9 cellular contexts compared by ENCODE assay signal in the genomic region with DNA sequence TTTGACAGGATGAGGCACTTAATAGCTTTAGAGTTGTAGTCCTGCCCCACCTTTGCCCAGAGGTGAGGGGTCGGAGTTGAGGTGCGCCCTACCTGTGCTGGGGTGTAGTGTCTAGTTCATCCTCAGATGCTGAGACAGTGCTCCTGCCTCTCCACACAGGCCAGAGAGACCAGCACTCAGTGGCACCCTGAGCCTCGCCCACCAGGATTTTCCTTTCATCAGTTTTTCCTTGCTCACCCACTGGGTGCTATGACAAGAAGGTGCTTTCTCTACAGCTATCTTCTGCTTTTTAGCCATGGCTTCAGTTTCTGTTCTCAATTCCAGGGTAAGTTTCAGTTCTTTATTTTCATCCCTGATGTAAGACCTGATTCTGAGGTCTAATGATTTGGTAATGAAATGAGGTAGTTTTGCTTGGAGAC. TPM values are rescaled to one million over a fixed set of nuclear protein-coding genes. Genes with fewer than 3 reads are reported as not detected.
DNase-seq lines count a peak whose midpoint lies in the region; ATAC-seq and TF ChIP-seq lines count a peak whose summit lies in the region.
"Had no signal": no experiment of that assay in that cellular context is flagged by ENCODE, and none has a peak within 500 bp of the region (broad histone marks: within the 10 kb centered on the region; RNA-seq: fewer than 3 reads in every experiment).

No MANE protein-coding gene starts in this region.

- DNase-seq in GM06990 (ENCODE audit: extremely low read depth, insufficient read length) = peak; percentile 85
- DNase-seq in GM19238 (ENCODE audit: insufficient read length, low spot score) = peak; percentile 53
- DNase-seq in activated T-helper 9 cell treated with anti-CD3 and anti-CD28 coated beads, Interleukin-2, amount 50 U/mL, for 16 hours (ENCODE audit: low read depth) = peak; percentile 4
- no peak for DNase-seq in activated effector memory CD4-positive, alpha-beta T cell treated with Interleukin-2 at 50 U/mL for 16 hours
- no peak for DNase-seq in NCI-H1930 (lab: John Stamatoyannopoulos, UW)
- DNase-seq in HCEC 1CT = no peak
- DNase-seq in uterus = no peak
- DNase-seq: activated CD4-positive, CD25-positive, alpha-beta regulatory T cell had no signal

- H3K27me3 ChIP-seq in GM06990 (replicated peaks; ENCODE audit: control insufficient read depth, insufficient read depth, low read length) = no peaks in the 10 kb centered on the region
- H3K27me3 ChIP-seq in uterus = no peaks in the 10 kb centered on the region

- no peaks in the 10 kb centered on the region for H3K4me1 ChIP-seq in uterus

- intact Hi-C loops in uterus (cut with DNase I; ENCODE audit: low total_unique reads) = no loop called here

- ATAC-seq in HG03103 (IDR thresholded peaks at IDR 0.05; ENCODE audit: low read depth, unreplicated experiment) = peak; percentile 81

- H3K4me3 ChIP-seq in GM06990 (replicated peaks; ENCODE audit: low read depth, low read length) = peak overlapping the region; percentile 44
- no peak overlapping the region for H3K4me3 ChIP-seq in uterus

- TF ChIP-seq CTCF in GM06990 (IDR thresholded peaks at IDR 0.05; ENCODE audit: insufficient read depth, low read length, poor library complexity, severe bottlenecking) (no peak), uterus (IDR thresholded peaks at IDR 0.05) (no peak)

- no peaks in the 10 kb centered on the region for H3K9me3 ChIP-seq in uterus

- no peak overlapping the region for H3K27ac ChIP-seq in uterus

- H3K36me3 ChIP-seq in GM06990 (ENCODE audit: control insufficient read depth, insufficient read depth, low read length) (no peaks in the 10 kb centered on the region), uterus (no peaks in the 10 kb centered on the region)

- no peak for TF ChIP-seq POLR2A in uterus (IDR thresholded peaks at IDR 0.05)

RNA-seq across cellular contexts. Expression of gene TMEM131, which starts 16.8 kb away (rescaled TPM):
- total RNA-seq in uterus = 10 to 100 TPM; 14.1 to 62.4 (median 35.4) TPM

Comparison
In these comparisons a context has a peak if more than half of its experiments do, and no peak if none do; other contexts are left out.
1. DNase-seq: peak in GM06990 (single experiment), GM19238 (single experiment) and activated T-helper 9 cell treated with anti-CD3 and anti-CD28 coated beads, Interleukin-2, amount 50 U/mL, for 16 hours (single experiment); none in activated effector memory CD4-positive, alpha-beta T cell treated with Interleukin-2 at 50 U/mL for 16 hours (single experiment), NCI-H1930 (0 of 2), HCEC 1CT (single experiment) and uterus (0 of 2).